Comparison of ENCODE assay signal across 1 cellular context in the genomic region with DNA sequence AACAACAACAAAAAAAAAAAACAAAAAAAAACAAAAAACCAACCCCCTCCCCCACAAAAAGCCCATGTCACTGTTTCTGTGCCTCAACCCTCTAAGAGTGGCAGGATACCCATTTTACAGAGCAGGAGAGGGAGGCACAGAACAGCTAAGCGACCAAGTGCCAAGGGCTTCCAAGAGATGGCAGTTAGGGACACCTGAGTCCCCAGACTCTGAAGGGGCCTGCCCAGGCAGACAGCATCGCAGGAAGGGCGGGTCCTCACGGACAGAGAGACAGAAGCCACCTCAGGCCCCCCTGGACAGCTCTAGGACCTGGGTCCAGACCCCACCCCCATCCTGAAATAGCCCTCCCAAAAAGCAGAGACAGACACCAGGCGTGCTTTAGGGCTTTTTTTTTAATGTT.
TF ChIP-seq lines count a peak whose summit lies in the region.

No MANE protein-coding gene starts in this region.

TF ChIP-seq in IMR-90, 13 proteins besides CTCF, POLR2A, EP300 and RAD21:
- no peak for TF ChIP-seq NFE2L2 (IDR thresholded peaks at IDR 0.05; ENCODE audit: low read depth, low read length)
- no peak for TF ChIP-seq RFX5 (IDR thresholded peaks at IDR 0.05; ENCODE audit: low read depth, low read length)
- no peak for TF ChIP-seq RCOR1 (IDR thresholded peaks at IDR 0.05; ENCODE audit: insufficient replicate concordance, low read length)
